1 cellular context compared by ENCODE assay signal in genomic region chr20:25203891-25204320, GRCh38.
TF ChIP-seq lines count a peak whose summit lies in the region.

No MANE protein-coding gene starts in this region.

TF ChIP-seq in IMR-90, 13 proteins besides CTCF, POLR2A, EP300 and RAD21:
- TF ChIP-seq BHLHE40 (IDR thresholded peaks at IDR 0.05; ENCODE audit: low read depth, low read length), result no peak
- TF ChIP-seq MAFK (IDR thresholded peaks at IDR 0.05; ENCODE audit: low read depth, low read length), result no peak
- no peak for TF ChIP-seq ELK1 (IDR thresholded peaks at IDR 0.05; ENCODE audit: borderline replicate concordance, low read depth, low read length)
- TF ChIP-seq FOS (IDR thresholded peaks at IDR 0.05; ENCODE audit: low read depth, low read length), result no peak
- TF ChIP-seq NFE2L2 (IDR thresholded peaks at IDR 0.05; ENCODE audit: low read depth, low read length), result no peak
- no peak for TF ChIP-seq CHD1 (IDR thresholded peaks at IDR 0.05; ENCODE audit: low read depth, low read length)
- no peak for TF ChIP-seq USF2 (IDR thresholded peaks at IDR 0.05; ENCODE audit: low read depth, low read length)
- TF ChIP-seq CEBPB (IDR thresholded peaks at IDR 0.05; ENCODE audit: low read depth, low read length), result no peak
- no peak for TF ChIP-seq RFX5 (IDR thresholded peaks at IDR 0.05; ENCODE audit: low read depth, low read length)
- no peak for TF ChIP-seq MXI1 (IDR thresholded peaks at IDR 0.05; ENCODE audit: borderline replicate concordance, low read depth, low read length)
- no peak for TF ChIP-seq RCOR1 (IDR thresholded peaks at IDR 0.05; ENCODE audit: insufficient replicate concordance, low read length)
- no peak for TF ChIP-seq SMC3 (IDR thresholded peaks at IDR 0.05; ENCODE audit: low read depth, low read length)
- TF ChIP-seq MAZ (IDR thresholded peaks at IDR 0.05; ENCODE audit: borderline replicate concordance, low read depth, low read length), result no peak
